ENCODE assay signal across 22 cellular contexts in the genomic region with DNA sequence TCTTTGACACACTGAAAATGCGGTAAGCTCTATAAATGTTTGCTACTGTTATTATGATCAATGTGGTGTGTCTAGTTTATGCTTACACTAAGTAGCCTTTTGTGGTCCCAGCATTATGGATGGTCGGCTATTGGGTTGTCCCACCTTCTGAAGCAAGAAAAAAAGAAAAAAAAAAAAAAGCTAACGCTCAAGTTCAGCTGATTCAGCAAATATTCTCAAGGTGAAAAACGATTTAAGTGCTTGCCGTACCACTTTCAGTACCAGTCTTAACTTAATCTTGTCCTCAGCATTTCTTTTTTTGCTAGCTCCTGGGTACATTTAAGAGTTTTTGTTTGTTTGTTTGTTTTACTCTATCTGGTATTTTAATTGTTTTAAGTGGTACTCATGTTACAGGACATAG.
DNase-seq lines count a peak whose midpoint lies in the region; ATAC-seq, FAIRE-seq and TF ChIP-seq lines count a peak whose summit lies in the region.
"Had no signal": no experiment of that assay in that cellular context is flagged by ENCODE, and none has a peak within 500 bp of the region (broad histone marks: within the 10 kb centered on the region; RNA-seq: fewer than 3 reads in every experiment).

No MANE protein-coding gene starts in this region.

- intact Hi-C loops in HepG2 (cut with micrococcal nuclease; ENCODE audit: unreplicated experiment): no loop called here
- intact Hi-C loops in right lobe of liver (cut with DNase I): no loop called here
- intact Hi-C loops in K562 (cut with micrococcal nuclease): no loop called here

- WGBS in HepG2 (ENCODE audit: low lambda C conversion rate): 92% methylated on average over 5 of the region's 5 CpGs
- WGBS in right lobe of liver (ENCODE audit: insufficient coverage, low coverage, low lambda C conversion rate, missing lambda C conversion rate): 90% methylated on average over 5 of the region's 5 CpGs
- 24% methylated on average over 5 of the region's 5 CpGs for WGBS in K562 (ENCODE audit: insufficient coverage, low coverage, missing lambda C conversion rate)

- H3K79me2 ChIP-seq in HepG2 (ENCODE audit: insufficient read depth, low read length): no peaks in the 10 kb centered on the region
- no peaks in the 10 kb centered on the region for H3K79me2 ChIP-seq in K562 (ENCODE audit: control insufficient read depth, insufficient read depth, low read length)

- DNase-seq in HepG2 (ENCODE audit: low spot score) (no peak), right lobe of liver (no peak), HEK293T (ENCODE audit: extremely low spot score) (no peak), K562 (ENCODE audit: extremely low read depth in 1 of 4, low spot score in 3 of 4) (no peak), H54 (ENCODE audit: insufficient read length, low spot score) (no peak), DMS79 treated with DMSO at 0.1 percent for 48 hours (lab: John Stamatoyannopoulos, UW) (no peak)
- DNase-seq: ACHN; BE2C; C1 segment of cervical spinal cord; CD4-positive, alpha-beta memory T cell; CD4-positive, CD25-positive, alpha-beta regulatory T cell; CD8-positive, alpha-beta memory T cell; COR-L47; DMS 273 treated with DMSO at 0.1 percent for 48 hours; DMS153; DMS53; DMS79; GF-D8 had no signal

- TF ChIP-seq EP300 in HepG2 (IDR thresholded peaks at IDR 0.05; ENCODE audit: low read depth in 2 of 2, low read length in 2 of 2) (no peak), HepG2 (CRISPR knock-in tag; IDR thresholded peaks at IDR 0.05; ENCODE audit: borderline replicate concordance) (no peak), K562 (IDR thresholded peaks at IDR 0.05; ENCODE audit: low read length) (no peak)

- FAIRE-seq in HepG2 (lab: Jason Lieb, UNC) (no peak), K562 (lab: Jason Lieb, UNC) (no peak), H54 (lab: Jason Lieb, UNC) (no peak)
- FAIRE-seq: GM12891 had no signal

- H3K9me3 ChIP-seq in HepG2 (ENCODE audit: low read length): no peaks in the 10 kb centered on the region
- no peaks in the 10 kb centered on the region for H3K9me3 ChIP-seq in right lobe of liver
- no peaks in the 10 kb centered on the region for H3K9me3 ChIP-seq in K562 (replicated peaks; ENCODE audit: control insufficient read depth, insufficient read depth, low read depth, low read length)
- H3K9me3 ChIP-seq: BE2C, BLaER1 had no signal

- POLR2A ChIA-PET in HepG2 (lab: Yijun Ruan, JAX) (no interaction called here), HEK293T (lab: Yijun Ruan, JAX) (no interaction called here), K562 (lab: Yijun Ruan, JAX) (no interaction called here)

- H3K4me2 ChIP-seq in HepG2 (ENCODE audit: low read depth, low read length): no peak overlapping the region
- H3K4me2 ChIP-seq in K562 (ENCODE audit: insufficient read depth, low read length): no peak overlapping the region
- H3K4me2 ChIP-seq: BLaER1 had no signal

- H4K20me1 ChIP-seq in HepG2 (ENCODE audit: insufficient read depth, low read length): no peaks in the 10 kb centered on the region
- H4K20me1 ChIP-seq in K562 (replicated peaks; ENCODE audit: control insufficient read depth, insufficient read depth, low read length): no peaks in the 10 kb centered on the region
- H4K20me1 ChIP-seq: BLaER1 had no signal

- TF ChIP-seq CTCF in HepG2 (CRISPR knock-in tag; IDR thresholded peaks at IDR 0.05): no peak
- TF ChIP-seq CTCF in right lobe of liver (IDR thresholded peaks at IDR 0.05): no peak
- TF ChIP-seq CTCF in K562 (IDR thresholded peaks at IDR 0.05 in 2 of 3, conservative IDR thresholded peaks at IDR 0.05 in 1 of 3; ENCODE audit: insufficient read depth in 2 of 3, low read depth in 1 of 3, low read length in 3 of 3): no peak

- no peak for TF ChIP-seq POLR2A in HepG2 (IDR thresholded peaks at IDR 0.05; ENCODE audit: insufficient read depth in 1 of 2, low read depth in 2 of 2, low read length in 2 of 2)
- no peak for TF ChIP-seq POLR2A in right lobe of liver (IDR thresholded peaks at IDR 0.05)
- TF ChIP-seq POLR2A in K562 (conservative IDR thresholded peaks at IDR 0.05): no peak
- TF ChIP-seq POLR2A in H54 (IDR thresholded peaks at IDR 0.05; ENCODE audit: low read depth, low read length): no peak

- no peaks in the 10 kb centered on the region for H3K27me3 ChIP-seq in HepG2 (ENCODE audit: control insufficient read depth in 1 of 2, insufficient read depth in 2 of 2, low read length in 2 of 2)
- H3K27me3 ChIP-seq in right lobe of liver: no peaks in the 10 kb centered on the region
- H3K27me3 ChIP-seq in K562 (ENCODE audit: control insufficient read depth in 2 of 2, insufficient read depth in 2 of 2, low read length in 2 of 2): no peaks in the 10 kb centered on the region
- H3K27me3 ChIP-seq: BE2C, BLaER1 had no signal

- H3K9me1 ChIP-seq in K562 (ENCODE audit: control insufficient read depth, insufficient read depth, low read length): no peaks in the 10 kb centered on the region

- CTCF ChIA-PET in HepG2 (lab: Yijun Ruan, JAX; ENCODE audit: low intra/inter-chr PET ratio, low total read pairs): no interaction called here
- CTCF ChIA-PET in HEK293T (lab: Yijun Ruan, JAX): no interaction called here
- CTCF ChIA-PET in K562 (lab: Yijun Ruan, JAX; ENCODE audit: low intra/inter-chr PET ratio): no interaction called here

- TF ChIP-seq RAD21 in HepG2 (CRISPR knock-in tag; IDR thresholded peaks at IDR 0.05) (no peak), K562 (CRISPR knock-in tag; conservative IDR thresholded peaks at IDR 0.05 in 1 of 2, IDR thresholded peaks at IDR 0.05 in 1 of 2) (no peak)

- H3K36me3 ChIP-seq in HepG2 (replicated peaks in 1 of 2; ENCODE audit: control insufficient read depth in 1 of 2, insufficient read depth in 2 of 2, low read length in 2 of 2) (no peaks in the 10 kb centered on the region), right lobe of liver (peaks cover 0 to 3% (median 0%) of the 10 kb centered on the region in 4 donors), K562 (ENCODE audit: control insufficient read depth, insufficient read depth, low read length) (no peaks in the 10 kb centered on the region)
- H3K36me3 ChIP-seq: BE2C, BLaER1 had no signal

- H3K9ac ChIP-seq in HepG2 (ENCODE audit: insufficient read depth, low read depth, low read length) (no peak overlapping the region), K562 (ENCODE audit: insufficient read depth in 1 of 2, low read depth in 2 of 2, low read length in 2 of 2) (no peak overlapping the region)
- H3K9ac ChIP-seq: BLaER1 had no signal

- ATAC-seq in HepG2: no peak
- ATAC-seq in right lobe of liver: no peak
- ATAC-seq in K562: no peak
- no peak for ATAC-seq in GM18520 (IDR thresholded peaks at IDR 0.05; ENCODE audit: unreplicated experiment)

- no peak overlapping the region for H2AFZ ChIP-seq in HepG2 (ENCODE audit: low read length)
- H2AFZ ChIP-seq in K562 (ENCODE audit: low read depth, low read length): no peak overlapping the region

- in situ Hi-C loops in HepG2 (cut with HindIII; ENCODE audit: extremely low pct_ligation_motif_present, low pct_unique_long_range_greater_than_20kb) (no loop called here), K562 (cut with MboI) (no loop called here)

- H3K27ac ChIP-seq in HepG2 (ENCODE audit: extremely low read length, insufficient read depth, low read length) (no peak overlapping the region), right lobe of liver (no peak overlapping the region), K562 (ENCODE audit: extremely low read depth, low read depth, low read length) (no peak overlapping the region)
- H3K27ac ChIP-seq: 22Rv1, BLaER1 had no signal

- H3K4me3 ChIP-seq in HepG2 (replicated peaks in 1 of 3; ENCODE audit: insufficient read depth in 1 of 3, low read depth in 2 of 3, low read length in 3 of 3): no peak overlapping the region
- no peak overlapping the region for H3K4me3 ChIP-seq in right lobe of liver
- H3K4me3 ChIP-seq in K562: no peak overlapping the region
- H3K4me3 ChIP-seq: BLaER1 had no signal

- H3K4me1 ChIP-seq in HepG2 (ENCODE audit: insufficient read depth, low read length) (no peaks in the 10 kb centered on the region), right lobe of liver (no peaks in the 10 kb centered on the region), K562 (replicated peaks in 1 of 2; ENCODE audit: control insufficient read depth in 2 of 2, insufficient read depth in 2 of 2, low read length in 2 of 2) (no peaks in the 10 kb centered on the region)
- H3K4me1 ChIP-seq: BE2C had no signal

- no TSS peak for BruUV-seq in HepG2 (replicated peaks; lab: Mats Ljungman, UMichigan)
- no TSS peak for BruUV-seq in K562 (replicated peaks; lab: Mats Ljungman, UMichigan)

TF ChIP-seq in HepG2, 621 proteins besides CTCF, POLR2A, EP300 and RAD21:
- no peak for TF ChIP-seq SNAPC2 (CRISPR knock-in tag; IDR thresholded peaks at IDR 0.05)
- TF ChIP-seq MAFK (conservative IDR thresholded peaks at IDR 0.05 in 1 of 2, IDR thresholded peaks at IDR 0.05 in 1 of 2; ENCODE audit: low read length in 2 of 2): peak; percentile 99
- peak; percentile 99 for TF ChIP-seq MAFF (IDR thresholded peaks at IDR 0.05; ENCODE audit: low read depth, low read length)

TF ChIP-seq in HEK293T, 16 proteins besides CTCF, POLR2A, EP300 and RAD21:
- TF ChIP-seq ZNF384 (IDR thresholded peaks at IDR 0.05): peak; percentile 64
- no peak for TF ChIP-seq SUZ12 (IDR thresholded peaks at IDR 0.05)
- TF ChIP-seq CTBP1 (IDR thresholded peaks at IDR 0.05; ENCODE audit: borderline replicate concordance): no peak

TF ChIP-seq in K562, 482 proteins besides CTCF, POLR2A, EP300 and RAD21:
- TF ChIP-seq ZNF217 (CRISPR knock-in tag; IDR thresholded peaks at IDR 0.05) (no peak), MAFG (tag; conservative IDR thresholded peaks at IDR 0.05) (peak; percentile 92), KLF16 (IDR thresholded peaks at IDR 0.05) (no peak), MTA2 (IDR thresholded peaks at IDR 0.05; ENCODE audit: low read depth) (no peak), C11orf30 (IDR thresholded peaks at IDR 0.05; ENCODE audit: low read depth) (peak; percentile 93), ZNF316 (IDR thresholded peaks at IDR 0.05) (peak; percentile 97), MAFF (IDR thresholded peaks at IDR 0.05; ENCODE audit: low read length) (peak; percentile 95), PYGO2 (tag; IDR thresholded peaks at IDR 0.05) (no peak), MAFK (IDR thresholded peaks at IDR 0.05; ENCODE audit: low read length) (peak; percentile 96)
